Comparison of ENCODE assay signal across 20 cellular contexts in the genomic region with DNA sequence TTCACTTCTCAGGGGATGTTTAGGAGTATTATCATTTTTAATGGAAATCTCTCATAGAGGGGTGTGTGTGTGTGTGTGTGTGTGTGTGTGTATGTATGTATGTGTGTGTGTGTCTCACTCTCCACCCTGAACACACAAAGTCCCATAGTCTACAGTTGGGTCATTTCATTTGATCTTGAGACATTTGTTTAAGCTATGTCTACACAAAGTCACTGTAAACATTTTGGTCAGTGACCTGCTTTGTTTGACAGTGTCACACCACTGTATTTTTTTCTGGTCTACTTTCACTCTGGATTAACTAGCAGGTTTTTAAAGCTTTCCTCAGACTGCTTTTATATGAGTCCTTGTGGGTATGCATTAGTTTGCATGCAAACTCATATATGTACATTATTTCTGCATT.
DNase-seq lines count a peak whose midpoint lies in the region; ATAC-seq, FAIRE-seq and TF ChIP-seq lines count a peak whose summit lies in the region.
"Had no signal": no experiment of that assay in that cellular context is flagged by ENCODE, and none has a peak within 500 bp of the region (broad histone marks: within the 10 kb centered on the region; RNA-seq: fewer than 3 reads in every experiment).

No MANE protein-coding gene starts in this region.

- H4K20me1 ChIP-seq in HepG2 (ENCODE audit: insufficient read depth, low read length), result no peaks in the 10 kb centered on the region
- H4K20me1 ChIP-seq in SK-N-SH (ENCODE audit: insufficient read depth), result no peaks in the 10 kb centered on the region

- no peaks in the 10 kb centered on the region for H3F3A ChIP-seq in SK-N-SH (replicated peaks; ENCODE audit: insufficient read depth)

- TF ChIP-seq EP300 in HepG2 (IDR thresholded peaks at IDR 0.05; ENCODE audit: low read depth in 2 of 2, low read length in 2 of 2), result peak in 1 of 2 experiments; percentile 39; a peak in 1 of 4 replicates
- TF ChIP-seq EP300 in HepG2 (CRISPR knock-in tag; IDR thresholded peaks at IDR 0.05; ENCODE audit: borderline replicate concordance), result no peak
- no peak for TF ChIP-seq EP300 in SK-N-SH (IDR thresholded peaks at IDR 0.05; ENCODE audit: borderline replicate concordance in 1 of 2, low read depth in 1 of 2, low read length in 1 of 2)

- H3K9ac ChIP-seq in HepG2 (ENCODE audit: insufficient read depth, low read depth, low read length) (no peak overlapping the region), SK-N-SH (no peak overlapping the region)

- H3K79me2 ChIP-seq in HepG2 (ENCODE audit: insufficient read depth, low read length) (no peaks in the 10 kb centered on the region), SK-N-SH (ENCODE audit: insufficient read depth) (no peaks in the 10 kb centered on the region)

- no peaks in the 10 kb centered on the region for H3K9me2 ChIP-seq in SK-N-SH

- H3K4me3 ChIP-seq in HepG2 (replicated peaks in 1 of 3; ENCODE audit: insufficient read depth in 1 of 3, low read depth in 2 of 3, low read length in 3 of 3) (no peak overlapping the region), SK-N-SH (ENCODE audit: low read depth in 2 of 2, low read length in 1 of 2) (no peak overlapping the region), left ventricle myocardium inferior (no peak overlapping the region)

- H3K9me3 ChIP-seq in HepG2 (ENCODE audit: low read length) (no peaks in the 10 kb centered on the region), SK-N-SH (no peaks in the 10 kb centered on the region), left ventricle myocardium inferior (replicated peaks) (no peaks in the 10 kb centered on the region)
- H3K9me3 ChIP-seq: Caco-2 had no signal

- TF ChIP-seq POLR2A in HepG2 (IDR thresholded peaks at IDR 0.05; ENCODE audit: insufficient read depth in 1 of 2, low read depth in 2 of 2, low read length in 2 of 2), result no peak

- peak; percentile 4 for FAIRE-seq in HepG2 (lab: Jason Lieb, UNC)
- FAIRE-seq: GM12891, GM18507, H1 had no signal

- ATAC-seq in HepG2, result peak; percentile 92
- no peak for ATAC-seq in HG02840 (IDR thresholded peaks at IDR 0.05; ENCODE audit: low FRiP score, unreplicated experiment)
- ATAC-seq: CD8-positive, alpha-beta T cell had no signal

- H3K27me3 ChIP-seq in HepG2 (ENCODE audit: control insufficient read depth in 1 of 2, insufficient read depth in 2 of 2, low read length in 2 of 2) (no peaks in the 10 kb centered on the region), SK-N-SH (ENCODE audit: insufficient read depth) (no peaks in the 10 kb centered on the region), left ventricle myocardium inferior (ENCODE audit: low read depth) (no peaks in the 10 kb centered on the region)

- peak; percentile 56 for DNase-seq in DMS53 treated with DMSO at 0.1 percent for 48 hours (lab: John Stamatoyannopoulos, UW; ENCODE audit: unreplicated experiment)
- peak; percentile 8 for DNase-seq in HuH-7.5 (ENCODE audit: low spot score)
- DNase-seq in NCI-H774 (lab: John Stamatoyannopoulos, UW), result peak; percentile 33
- peak; percentile 76 for DNase-seq in HepG2 (ENCODE audit: low spot score)
- no peak for DNase-seq in SK-N-SH
- no peak for DNase-seq in NCI-H1092 (lab: John Stamatoyannopoulos, UW)
- no peak for DNase-seq in left ventricle myocardium inferior
- DNase-seq: CD4-positive, CD25-positive, alpha-beta regulatory T cell; CD8-positive, alpha-beta T cell; DMS153; DMS79 treated with DMSO at 0.1 percent for 48 hours; GF-D8; H7; HCEC 1CT had no signal

- no TSS peak for BruUV-seq in HepG2 (replicated peaks; lab: Mats Ljungman, UMichigan)

- TF ChIP-seq CTCF in HepG2 (CRISPR knock-in tag; IDR thresholded peaks at IDR 0.05) (no peak), SK-N-SH (IDR thresholded peaks at IDR 0.05) (no peak), left ventricle myocardium inferior (IDR thresholded peaks at IDR 0.05; ENCODE audit: borderline replicate concordance) (no peak)

- intact Hi-C loops in HepG2 (cut with micrococcal nuclease; ENCODE audit: unreplicated experiment) (no loop called here), left ventricle myocardium inferior (cut with micrococcal nuclease) (no loop called here)

- no peak overlapping the region for H2AFZ ChIP-seq in HepG2 (ENCODE audit: low read length)
- no peak overlapping the region for H2AFZ ChIP-seq in SK-N-SH (ENCODE audit: low read depth)

- POLR2A ChIA-PET in HepG2 (lab: Yijun Ruan, JAX), result no interaction called here
- POLR2A ChIA-PET in SK-N-SH (lab: Yijun Ruan, JAX), result no interaction called here

- H3K4me1 ChIP-seq in HepG2 (ENCODE audit: insufficient read depth, low read length), result peaks cover 27% of the 10 kb centered on the region
- no peaks in the 10 kb centered on the region; a peak in 1 of 4 replicates for H3K4me1 ChIP-seq in SK-N-SH (ENCODE audit: control insufficient read depth in 1 of 2, insufficient read depth in 2 of 2, low read depth in 1 of 2, low read length in 1 of 2)
- no peaks in the 10 kb centered on the region for H3K4me1 ChIP-seq in left ventricle myocardium inferior
- H3K4me1 ChIP-seq: Caco-2 had no signal

- no peak for TF ChIP-seq RAD21 in HepG2 (CRISPR knock-in tag; IDR thresholded peaks at IDR 0.05)
- no peak for TF ChIP-seq RAD21 in SK-N-SH (IDR thresholded peaks at IDR 0.05; ENCODE audit: low read length)

- H3K4me2 ChIP-seq in HepG2 (ENCODE audit: low read depth, low read length), result peak overlapping the region; percentile 47
- H3K4me2 ChIP-seq in SK-N-SH, result no peak overlapping the region

- in situ Hi-C loops in HepG2 (cut with HindIII; ENCODE audit: extremely low pct_ligation_motif_present, low pct_unique_long_range_greater_than_20kb), result no loop called here

- H3K36me3 ChIP-seq in HepG2 (replicated peaks in 1 of 2; ENCODE audit: control insufficient read depth in 1 of 2, insufficient read depth in 2 of 2, low read length in 2 of 2) (no peaks in the 10 kb centered on the region), SK-N-SH (replicated peaks in 1 of 2; ENCODE audit: control insufficient read depth in 1 of 2, insufficient read depth in 2 of 2, low read length in 1 of 2) (no peaks in the 10 kb centered on the region), left ventricle myocardium inferior (no peaks in the 10 kb centered on the region)

- H3K27ac ChIP-seq in HepG2 (ENCODE audit: extremely low read length, insufficient read depth, low read length) (no peak overlapping the region), SK-N-SH (ENCODE audit: low read depth in 2 of 2, low read length in 1 of 2) (no peak overlapping the region), left ventricle myocardium inferior (replicated peaks) (no peak overlapping the region)
- H3K27ac ChIP-seq: C4-2B had no signal

- CTCF ChIA-PET in HepG2 (lab: Yijun Ruan, JAX; ENCODE audit: low intra/inter-chr PET ratio, low total read pairs), result no interaction called here
- CTCF ChIA-PET in SK-N-SH (lab: Yijun Ruan, JAX), result no interaction called here

TF ChIP-seq in HepG2, 621 proteins besides CTCF, POLR2A, EP300 and RAD21 (continues in another document):
- TF ChIP-seq TEAD3 (CRISPR knock-in tag; optimal IDR thresholded peaks at IDR 0.05; ENCODE audit: borderline replicate concordance) (no peak), SOX5 (CRISPR knock-in tag; IDR thresholded peaks at IDR 0.05; ENCODE audit: borderline replicate concordance) (peak; percentile 62; the same call in 1 of the 2 replicates), GTF3A (CRISPR knock-in tag; conservative IDR thresholded peaks at IDR 0.05) (no peak), TCF7 (IDR thresholded peaks at IDR 0.05; ENCODE audit: low read depth) (peak; percentile 73), RXRB (CRISPR knock-in tag; IDR thresholded peaks at IDR 0.05; ENCODE audit: borderline replicate concordance) (peak; percentile 21; the same call in 1 of the 2 replicates), SRSF1 (optimal IDR thresholded peaks at IDR 0.05; ENCODE audit: low read depth, low read length) (no peak), PHF5A (CRISPR knock-in tag; IDR thresholded peaks at IDR 0.05; ENCODE audit: low read depth, unreplicated experiment) (no peak)
- TF ChIP-seq, protein P1, sequence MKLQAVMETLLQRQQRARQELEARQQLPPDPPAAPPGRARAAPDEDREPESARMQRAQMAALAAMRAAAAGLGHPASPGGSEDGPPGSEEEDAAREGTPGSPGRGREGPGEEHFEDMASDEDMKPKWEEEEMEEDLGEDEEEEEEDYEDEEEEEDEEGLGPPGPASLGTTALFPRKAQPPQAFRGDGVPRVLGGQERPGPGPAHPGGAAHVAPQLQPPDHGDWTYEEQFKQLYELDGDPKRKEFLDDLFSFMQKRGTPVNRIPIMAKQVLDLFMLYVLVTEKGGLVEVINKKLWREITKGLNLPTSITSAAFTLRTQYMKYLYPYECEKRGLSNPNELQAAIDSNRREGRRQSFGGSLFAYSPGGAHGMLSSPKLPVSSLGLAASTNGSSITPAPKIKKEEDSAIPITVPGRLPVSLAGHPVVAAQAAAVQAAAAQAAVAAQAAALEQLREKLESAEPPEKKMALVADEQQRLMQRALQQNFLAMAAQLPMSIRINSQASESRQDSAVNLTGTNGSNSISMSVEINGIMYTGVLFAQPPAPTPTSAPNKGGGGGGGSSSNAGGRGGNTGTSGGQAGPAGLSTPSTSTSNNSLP (IDR thresholded peaks at IDR 0.05; ENCODE audit: low read depth, low read length), result peak; percentile 30; the same call in 1 of the 2 replicates

TF ChIP-seq in SK-N-SH, 30 proteins besides CTCF, POLR2A, EP300 and RAD21 (continues in another document):
- no peak for TF ChIP-seq GABPA (IDR thresholded peaks at IDR 0.05; ENCODE audit: low read depth)
- TF ChIP-seq SIN3A (IDR thresholded peaks at IDR 0.05; ENCODE audit: borderline replicate concordance, low read depth, low read length), result no peak
- TF ChIP-seq ELF1 (IDR thresholded peaks at IDR 0.05), result no peak
- TF ChIP-seq TCF12 (IDR thresholded peaks at IDR 0.05), result no peak
- TF ChIP-seq MXI1 (IDR thresholded peaks at IDR 0.05; ENCODE audit: low read depth, low read length), result no peak
- no peak for TF ChIP-seq SMC3 (IDR thresholded peaks at IDR 0.05; ENCODE audit: low read depth, low read length)
- TF ChIP-seq JUND (IDR thresholded peaks at IDR 0.05), result no peak
- no peak for TF ChIP-seq RXRA (IDR thresholded peaks at IDR 0.05; ENCODE audit: borderline replicate concordance, low read depth)
- TF ChIP-seq MEF2A (IDR thresholded peaks at IDR 0.05; ENCODE audit: borderline replicate concordance, low read depth), result no peak
- TF ChIP-seq NFIC (IDR thresholded peaks at IDR 0.05; ENCODE audit: borderline replicate concordance), result no peak
- TF ChIP-seq, protein P2, sequence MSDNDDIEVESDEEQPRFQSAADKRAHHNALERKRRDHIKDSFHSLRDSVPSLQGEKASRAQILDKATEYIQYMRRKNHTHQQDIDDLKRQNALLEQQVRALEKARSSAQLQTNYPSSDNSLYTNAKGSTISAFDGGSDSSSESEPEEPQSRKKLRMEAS (IDR thresholded peaks at IDR 0.05; ENCODE audit: low read depth), result no peak
- TF ChIP-seq NRF1 (IDR thresholded peaks at IDR 0.05; ENCODE audit: low read depth, low read length), result no peak
- no peak for TF ChIP-seq YY1 (IDR thresholded peaks at IDR 0.05; ENCODE audit: low read depth)
- TF ChIP-seq EZH2phosphoT487 (IDR thresholded peaks at IDR 0.05; ENCODE audit: borderline replicate concordance, low read depth), result no peak
- no peak for TF ChIP-seq TEAD4 (IDR thresholded peaks at IDR 0.05; ENCODE audit: borderline replicate concordance, insufficient read depth)

Comparison
In these comparisons a context has a peak if more than half of its experiments do, and no peak if none do; other contexts are left out.
1. DNase-seq: peak in DMS53 treated with DMSO at 0.1 percent for 48 hours (single experiment), HuH-7.5 (single experiment), NCI-H774 (single experiment) and HepG2 (single experiment); none in SK-N-SH (single experiment), NCI-H1092 (single experiment) and left ventricle myocardium inferior (single experiment).